ENCODE assay signal across 1 cellular context in the genomic region with DNA sequence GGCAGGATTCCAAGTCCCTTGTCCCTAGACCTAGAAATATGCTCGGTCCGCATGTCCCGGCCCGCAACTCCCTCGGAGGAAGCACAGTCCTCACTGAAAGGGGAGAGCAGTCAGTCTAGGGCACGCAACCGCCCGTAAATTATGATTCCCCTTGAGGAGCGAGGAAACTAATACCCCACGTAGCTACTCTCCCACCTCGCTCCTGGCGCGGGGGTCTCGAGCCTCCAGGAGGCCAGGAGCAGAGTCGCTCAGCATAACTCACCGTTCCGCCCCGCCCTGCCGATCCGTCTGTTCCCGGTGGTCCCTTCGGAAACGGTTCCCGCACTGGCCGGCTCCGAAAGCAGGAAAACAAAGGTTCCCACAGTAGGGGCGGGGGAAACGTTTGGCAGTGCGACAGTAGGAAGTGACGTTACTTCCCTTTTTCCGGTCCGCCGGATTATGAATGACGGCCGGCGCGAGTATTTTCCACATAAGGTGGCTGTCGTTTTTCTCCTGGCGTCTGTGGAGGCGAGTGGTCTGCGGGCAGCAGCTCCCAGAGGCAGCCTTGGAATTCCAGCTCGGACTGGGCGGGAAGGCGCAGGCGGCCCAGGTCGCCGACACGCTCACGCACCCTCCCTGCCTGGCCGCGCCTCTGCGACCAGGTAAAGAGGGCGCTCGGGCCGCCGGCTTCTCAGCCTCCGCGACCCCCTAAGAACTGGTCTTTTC.
TF ChIP-seq lines count a peak whose summit lies in the region.

Gene GSTCD, plus strand, starts transcription at position 409 of the 705 bp plus-strand sequence. CDS start 8,830 bp downstream, outside the sequence.
A gene with protein sequence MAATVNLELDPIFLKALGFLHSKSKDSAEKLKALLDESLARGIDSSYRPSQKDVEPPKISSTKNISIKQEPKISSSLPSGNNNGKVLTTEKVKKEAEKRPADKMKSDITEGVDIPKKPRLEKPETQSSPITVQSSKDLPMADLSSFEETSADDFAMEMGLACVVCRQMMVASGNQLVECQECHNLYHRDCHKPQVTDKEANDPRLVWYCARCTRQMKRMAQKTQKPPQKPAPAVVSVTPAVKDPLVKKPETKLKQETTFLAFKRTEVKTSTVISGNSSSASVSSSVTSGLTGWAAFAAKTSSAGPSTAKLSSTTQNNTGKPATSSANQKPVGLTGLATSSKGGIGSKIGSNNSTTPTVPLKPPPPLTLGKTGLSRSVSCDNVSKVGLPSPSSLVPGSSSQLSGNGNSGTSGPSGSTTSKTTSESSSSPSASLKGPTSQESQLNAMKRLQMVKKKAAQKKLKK (minus strand): TSS at position 314 of the 705 bp plus-strand sequence. CDS start 8,684 bp downstream, outside the sequence.

TF ChIP-seq in HepG2, 621 proteins besides CTCF, POLR2A, EP300 and RAD21 (continued from another document and continues in another):
- TF ChIP-seq, protein P1, sequence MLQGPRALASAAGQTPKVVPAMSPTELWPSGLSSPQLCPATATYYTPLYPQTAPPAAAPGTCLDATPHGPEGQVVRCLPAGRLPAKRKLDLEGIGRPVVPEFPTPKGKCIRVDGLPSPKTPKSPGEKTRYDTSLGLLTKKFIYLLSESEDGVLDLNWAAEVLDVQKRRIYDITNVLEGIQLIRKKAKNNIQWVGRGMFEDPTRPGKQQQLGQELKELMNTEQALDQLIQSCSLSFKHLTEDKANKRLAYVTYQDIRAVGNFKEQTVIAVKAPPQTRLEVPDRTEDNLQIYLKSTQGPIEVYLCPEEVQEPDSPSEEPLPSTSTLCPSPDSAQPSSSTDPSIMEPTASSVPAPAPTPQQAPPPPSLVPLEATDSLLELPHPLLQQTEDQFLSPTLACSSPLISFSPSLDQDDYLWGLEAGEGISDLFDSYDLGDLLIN (CRISPR knock-in tag; IDR thresholded peaks at IDR 0.05; ENCODE audit: borderline replicate concordance): no peak
- TF ChIP-seq RAD51 (IDR thresholded peaks at IDR 0.05; ENCODE audit: borderline replicate concordance) (no peak), TRAFD1 (CRISPR knock-in tag; IDR thresholded peaks at IDR 0.05; ENCODE audit: borderline replicate concordance) (no peak), ZMAT3 (CRISPR knock-in tag; conservative IDR thresholded peaks at IDR 0.05) (peak; percentile 85), NFYB (CRISPR knock-in tag; IDR thresholded peaks at IDR 0.05) (peak; percentile 45), NR2C2 (CRISPR knock-in tag; IDR thresholded peaks at IDR 0.05; ENCODE audit: borderline replicate concordance) (peak; percentile 83), NFATC3 (CRISPR knock-in tag; IDR thresholded peaks at IDR 0.05) (no peak), YEATS4 (CRISPR knock-in tag; IDR thresholded peaks at IDR 0.05; ENCODE audit: borderline replicate concordance) (peak; percentile 99), ZNF75D (CRISPR knock-in tag; IDR thresholded peaks at IDR 0.05; ENCODE audit: borderline replicate concordance) (no peak), ZKSCAN1 (IDR thresholded peaks at IDR 0.05; ENCODE audit: low read length) (peak; percentile 73), TEAD2 (CRISPR knock-in tag; IDR thresholded peaks at IDR 0.05) (no peak), ZNF234 (CRISPR knock-in tag; conservative IDR thresholded peaks at IDR 0.05) (no peak), ZNF879 (CRISPR knock-in tag; IDR thresholded peaks at IDR 0.05) (no peak), NFE2L1 (CRISPR knock-in tag; IDR thresholded peaks at IDR 0.05; ENCODE audit: borderline replicate concordance) (no peak), TCF7L2 (IDR thresholded peaks at IDR 0.05; ENCODE audit: low read depth, low read length) (no peak), RXRB (CRISPR knock-in tag; IDR thresholded peaks at IDR 0.05; ENCODE audit: borderline replicate concordance) (peak; percentile 91), NR2F2 (IDR thresholded peaks at IDR 0.05; ENCODE audit: borderline replicate concordance, low read depth) (peak; percentile 65; the same call in 1 of the 2 replicates), SUZ12 (IDR thresholded peaks at IDR 0.05; ENCODE audit: low read depth, low read length) (no peak), HNRNPH1 (optimal IDR thresholded peaks at IDR 0.05; ENCODE audit: low read depth, low read length) (peak; percentile 40), ZNF431 (CRISPR knock-in tag; IDR thresholded peaks at IDR 0.05; ENCODE audit: borderline replicate concordance, low read depth) (peak; percentile 87; the same call in 1 of the 2 replicates), BATF2 (CRISPR knock-in tag; IDR thresholded peaks at IDR 0.05) (peak; percentile 92; the same call in 1 of the 2 replicates), GABPA (IDR thresholded peaks at IDR 0.05; ENCODE audit: low read depth, low read length) (peak; percentile 98), GABPA (CRISPR knock-in tag; IDR thresholded peaks at IDR 0.05; ENCODE audit: low read depth) (peak; percentile 100), ZNF274 (CRISPR knock-in tag; IDR thresholded peaks at IDR 0.05) (peak; percentile 62; the same call in 1 of the 2 replicates), ZMYM4 (CRISPR knock-in tag; IDR thresholded peaks at IDR 0.05) (peak; percentile 100), IKZF5 (CRISPR knock-in tag; IDR thresholded peaks at IDR 0.05) (peak; percentile 99), PHF5A (CRISPR knock-in tag; IDR thresholded peaks at IDR 0.05; ENCODE audit: low read depth, unreplicated experiment) (peak; percentile 91), ZNF597 (CRISPR knock-in tag; IDR thresholded peaks at IDR 0.05) (no peak), ZNF704 (CRISPR knock-in tag; IDR thresholded peaks at IDR 0.05; ENCODE audit: borderline replicate concordance) (peak; percentile 93; the same call in 1 of the 2 replicates), SOX5 (CRISPR knock-in tag; IDR thresholded peaks at IDR 0.05; ENCODE audit: borderline replicate concordance) (peak; percentile 73), ZNF563 (CRISPR knock-in tag; IDR thresholded peaks at IDR 0.05) (peak; percentile 36; the same call in 1 of the 2 replicates), RORA (CRISPR knock-in tag; IDR thresholded peaks at IDR 0.05) (0 out of 2 replicates have a peak, but pooled peaks have one; percentile 65), ZBTB42 (CRISPR knock-in tag; IDR thresholded peaks at IDR 0.05) (peak; percentile 66; the same call in 1 of the 2 replicates), GATA4 (IDR thresholded peaks at IDR 0.05; ENCODE audit: borderline replicate concordance, low read depth) (no peak), SP2 (CRISPR knock-in tag; IDR thresholded peaks at IDR 0.05) (peak; percentile 72), MAFF (IDR thresholded peaks at IDR 0.05; ENCODE audit: low read depth, low read length) (no peak), STAT5B (CRISPR knock-in tag; IDR thresholded peaks at IDR 0.05) (peak; percentile 93; the same call in 1 of the 2 replicates), RBM39 (IDR thresholded peaks at IDR 0.05; ENCODE audit: low read depth, low read length, poor library complexity, severe bottlenecking) (peak; percentile 94)
- TF ChIP-seq, protein P2, sequence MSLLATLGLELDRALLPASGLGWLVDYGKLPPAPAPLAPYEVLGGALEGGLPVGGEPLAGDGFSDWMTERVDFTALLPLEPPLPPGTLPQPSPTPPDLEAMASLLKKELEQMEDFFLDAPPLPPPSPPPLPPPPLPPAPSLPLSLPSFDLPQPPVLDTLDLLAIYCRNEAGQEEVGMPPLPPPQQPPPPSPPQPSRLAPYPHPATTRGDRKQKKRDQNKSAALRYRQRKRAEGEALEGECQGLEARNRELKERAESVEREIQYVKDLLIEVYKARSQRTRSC (CRISPR knock-in tag; IDR thresholded peaks at IDR 0.05; ENCODE audit: low read depth): 0 out of 2 replicates have a peak, but pooled peaks have one; percentile 25
- TF ChIP-seq, protein P3, sequence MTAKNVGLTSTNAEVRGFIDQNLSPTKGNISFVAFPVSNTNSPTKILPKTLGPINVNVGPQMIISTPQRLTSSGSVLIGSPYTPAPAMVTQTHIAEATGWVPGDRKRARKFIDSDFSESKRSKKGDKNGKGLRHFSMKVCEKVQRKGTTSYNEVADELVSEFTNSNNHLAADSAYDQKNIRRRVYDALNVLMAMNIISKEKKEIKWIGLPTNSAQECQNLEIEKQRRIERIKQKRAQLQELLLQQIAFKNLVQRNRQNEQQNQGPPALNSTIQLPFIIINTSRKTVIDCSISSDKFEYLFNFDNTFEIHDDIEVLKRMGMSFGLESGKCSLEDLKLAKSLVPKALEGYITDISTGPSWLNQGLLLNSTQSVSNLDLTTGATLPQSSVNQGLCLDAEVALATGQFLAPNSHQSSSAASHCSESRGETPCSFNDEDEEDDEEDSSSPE (CRISPR knock-in tag; IDR thresholded peaks at IDR 0.05): peak; percentile 97
- TF ChIP-seq, protein P4, sequence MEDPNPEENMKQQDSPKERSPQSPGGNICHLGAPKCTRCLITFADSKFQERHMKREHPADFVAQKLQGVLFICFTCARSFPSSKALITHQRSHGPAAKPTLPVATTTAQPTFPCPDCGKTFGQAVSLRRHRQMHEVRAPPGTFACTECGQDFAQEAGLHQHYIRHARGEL (CRISPR knock-in tag; IDR thresholded peaks at IDR 0.05): peak; percentile 83
- TF ChIP-seq, protein P5, sequence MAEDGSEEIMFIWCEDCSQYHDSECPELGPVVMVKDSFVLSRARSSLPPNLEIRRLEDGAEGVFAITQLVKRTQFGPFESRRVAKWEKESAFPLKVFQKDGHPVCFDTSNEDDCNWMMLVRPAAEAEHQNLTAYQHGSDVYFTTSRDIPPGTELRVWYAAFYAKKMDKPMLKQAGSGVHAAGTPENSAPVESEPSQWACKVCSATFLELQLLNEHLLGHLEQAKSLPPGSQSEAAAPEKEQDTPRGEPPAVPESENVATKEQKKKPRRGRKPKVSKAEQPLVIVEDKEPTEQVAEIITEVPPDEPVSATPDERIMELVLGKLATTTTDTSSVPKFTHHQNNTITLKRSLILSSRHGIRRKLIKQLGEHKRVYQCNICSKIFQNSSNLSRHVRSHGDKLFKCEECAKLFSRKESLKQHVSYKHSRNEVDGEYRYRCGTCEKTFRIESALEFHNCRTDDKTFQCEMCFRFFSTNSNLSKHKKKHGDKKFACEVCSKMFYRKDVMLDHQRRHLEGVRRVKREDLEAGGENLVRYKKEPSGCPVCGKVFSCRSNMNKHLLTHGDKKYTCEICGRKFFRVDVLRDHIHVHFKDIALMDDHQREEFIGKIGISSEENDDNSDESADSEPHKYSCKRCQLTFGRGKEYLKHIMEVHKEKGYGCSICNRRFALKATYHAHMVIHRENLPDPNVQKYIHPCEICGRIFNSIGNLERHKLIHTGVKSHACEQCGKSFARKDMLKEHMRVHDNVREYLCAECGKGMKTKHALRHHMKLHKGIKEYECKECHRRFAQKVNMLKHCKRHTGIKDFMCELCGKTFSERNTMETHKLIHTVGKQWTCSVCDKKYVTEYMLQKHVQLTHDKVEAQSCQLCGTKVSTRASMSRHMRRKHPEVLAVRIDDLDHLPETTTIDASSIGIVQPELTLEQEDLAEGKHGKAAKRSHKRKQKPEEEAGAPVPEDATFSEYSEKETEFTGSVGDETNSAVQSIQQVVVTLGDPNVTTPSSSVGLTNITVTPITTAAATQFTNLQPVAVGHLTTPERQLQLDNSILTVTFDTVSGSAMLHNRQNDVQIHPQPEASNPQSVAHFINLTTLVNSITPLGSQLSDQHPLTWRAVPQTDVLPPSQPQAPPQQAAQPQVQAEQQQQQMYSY (CRISPR knock-in tag; IDR thresholded peaks at IDR 0.05): peak; percentile 62; the same call in 1 of the 2 replicates
